17 cellular contexts compared by ENCODE assay signal in genomic region chr15:87579537-87579936, GRCh38.
DNase-seq lines count a peak whose midpoint lies in the region; ATAC-seq, FAIRE-seq and TF ChIP-seq lines count a peak whose summit lies in the region.
"Had no signal": no experiment of that assay in that cellular context is flagged by ENCODE, and none has a peak within 500 bp of the region (broad histone marks: within the 10 kb centered on the region; RNA-seq: fewer than 3 reads in every experiment).

No MANE protein-coding gene starts in this region.

- no peaks in the 10 kb centered on the region for H3K27me3 ChIP-seq in PC-3 (ENCODE audit: low read length)
- no peaks in the 10 kb centered on the region for H3K27me3 ChIP-seq in bronchial epithelial cell (ENCODE audit: control insufficient read depth, insufficient read depth, low read length)
- H3K27me3 ChIP-seq in naive thymus-derived CD4-positive, alpha-beta T cell (ENCODE audit: control insufficient read depth in 2 of 2, insufficient read depth in 2 of 2, low read length in 2 of 2): no peaks in the 10 kb centered on the region

- H3K9me2 ChIP-seq in PC-3 (replicated peaks; ENCODE audit: low read length): no peaks in the 10 kb centered on the region

- H4K20me1 ChIP-seq in PC-3 (ENCODE audit: low read length): no peaks in the 10 kb centered on the region

- peak overlapping the region; percentile 40; the same call in 1 of the 2 replicates for H3K4me2 ChIP-seq in PC-3 (ENCODE audit: low read length)

- H3K9me3 ChIP-seq in PC-3 (ENCODE audit: low read length): no peaks in the 10 kb centered on the region
- no peaks in the 10 kb centered on the region for H3K9me3 ChIP-seq in naive thymus-derived CD4-positive, alpha-beta T cell (ENCODE audit: control insufficient read depth in 2 of 3, low read length in 3 of 3)

- no peak for FAIRE-seq in bronchial epithelial cell (lab: Jason Lieb, UNC)
- FAIRE-seq: GM12878, GM19239 had no signal

- no peak overlapping the region for H3K4me3 ChIP-seq in AG10803 (ENCODE audit: low read length)
- H3K4me3 ChIP-seq in PC-3 (ENCODE audit: low read length): no peak overlapping the region
- H3K4me3 ChIP-seq in bronchial epithelial cell (ENCODE audit: low read depth, low read length): no peak overlapping the region
- H3K4me3 ChIP-seq in naive thymus-derived CD4-positive, alpha-beta T cell (ENCODE audit: low read length): no peak overlapping the region
- H3K4me3 ChIP-seq: GM12878, GM23248, HAP-1 had no signal

- ATAC-seq in PC-3: no peak
- no peak for ATAC-seq in naive thymus-derived CD4-positive, alpha-beta T cell
- no peak for ATAC-seq in GM18520 (IDR thresholded peaks at IDR 0.05; ENCODE audit: unreplicated experiment)
- no peak for ATAC-seq in left lobe of liver
- ATAC-seq: GM12878 had no signal

- no peak overlapping the region for H3K4me3 Mint-ChIP-seq in naive thymus-derived CD4-positive, alpha-beta T cell
- H3K4me3 Mint-ChIP-seq: CD4-positive, alpha-beta T cell had no signal

- H3K4me1 ChIP-seq in PC-3 (ENCODE audit: insufficient read depth, low read length): peaks cover 18% of the 10 kb centered on the region
- no peaks in the 10 kb centered on the region for H3K4me1 ChIP-seq in naive thymus-derived CD4-positive, alpha-beta T cell (ENCODE audit: control insufficient read depth in 2 of 2, insufficient read depth in 2 of 2, low read length in 2 of 2)
- H3K4me1 ChIP-seq: HAP-1 had no signal

- peaks cover 0 to 2% (median 0%) of the 10 kb centered on the region in 11 donors for H3K9me3 Mint-ChIP-seq in naive thymus-derived CD4-positive, alpha-beta T cell
- H3K9me3 Mint-ChIP-seq: CD4-positive, alpha-beta T cell had no signal

- no peaks in the 10 kb centered on the region for H3K79me2 ChIP-seq in PC-3 (ENCODE audit: low read length)

- H3K36me3 Mint-ChIP-seq in naive thymus-derived CD4-positive, alpha-beta T cell: no peaks in the 10 kb centered on the region

- intact Hi-C loops in PC-3 (cut with micrococcal nuclease): no loop called here
- intact Hi-C loops in naive thymus-derived CD4-positive, alpha-beta T cell (cut with micrococcal nuclease): no loop called here

- CTCF ChIA-PET in PC-3 (lab: Charles Lee): no interaction called here
- CTCF ChIA-PET in naive thymus-derived CD4-positive, alpha-beta T cell (lab: Charles Lee): no interaction called here

- H3K36me3 ChIP-seq in PC-3 (ENCODE audit: low read depth, low read length) (no peaks in the 10 kb centered on the region), bronchial epithelial cell (ENCODE audit: control insufficient read depth, insufficient read depth, low read length) (no peaks in the 10 kb centered on the region)
- H3K36me3 ChIP-seq in naive thymus-derived CD4-positive, alpha-beta T cell (ENCODE audit: control insufficient read depth in 2 of 3, insufficient read depth in 3 of 3, low read length in 3 of 3): no peaks in the 10 kb centered on the region
- H3K36me3 ChIP-seq: HAP-1 had no signal

- peaks cover 0 to 6% (median 0%) of the 10 kb centered on the region in 5 donors for H3K27me3 Mint-ChIP-seq in naive thymus-derived CD4-positive, alpha-beta T cell
- H3K27me3 Mint-ChIP-seq: CD4-positive, alpha-beta T cell had no signal

- H3K27ac Mint-ChIP-seq in naive thymus-derived CD4-positive, alpha-beta T cell: no peak overlapping the region
- H3K27ac Mint-ChIP-seq: CD4-positive, alpha-beta T cell had no signal

- POLR2A ChIA-PET in PC-3 (lab: Charles Lee; ENCODE audit: unreplicated experiment): no interaction called here
- POLR2A ChIA-PET in naive thymus-derived CD4-positive, alpha-beta T cell (lab: Charles Lee): no interaction called here

- H2AFZ ChIP-seq in PC-3 (ENCODE audit: low read length): no peak overlapping the region
- H2AFZ ChIP-seq: GM23248 had no signal

- H3K27ac ChIP-seq in PC-3 (ENCODE audit: low read length): peak overlapping the region; percentile 79
- H3K27ac ChIP-seq in naive thymus-derived CD4-positive, alpha-beta T cell (ENCODE audit: low read depth, low read length): no peak overlapping the region
- H3K27ac ChIP-seq: C4-2B, GM23248 had no signal

- TF ChIP-seq CTCF in AG10803 (conservative IDR thresholded peaks at IDR 0.05; ENCODE audit: low read length) (no peak), PC-3 (conservative IDR thresholded peaks at IDR 0.05; ENCODE audit: low read depth, low read length) (no peak), bronchial epithelial cell (IDR thresholded peaks at IDR 0.05; ENCODE audit: insufficient read depth, low read length, severe bottlenecking) (no peak)

- BruUV-seq in PC-3 (replicated peaks; lab: Mats Ljungman, UMichigan): no TSS peak

- peak; percentile 27 for DNase-seq in AG10803 (ENCODE audit: low read depth)
- DNase-seq in PC-3: peak; percentile 43
- DNase-seq in bronchial epithelial cell (ENCODE audit: low read depth): peak; percentile 1
- peak; percentile 11 for DNase-seq in fibroblast of peridontal ligament (ENCODE audit: extremely low read depth)
- no peak for DNase-seq in naive thymus-derived CD4-positive, alpha-beta T cell
- no peak for DNase-seq in left lobe of liver (ENCODE audit: low spot score)
- no peak for DNase-seq in SIG-M5 (lab: John Stamatoyannopoulos, UW)
- DNase-seq: AML-193; CD4-positive, alpha-beta T cell; DMS153; DMS79; GM23248 had no signal

- H3K9ac ChIP-seq in PC-3 (ENCODE audit: low read length): no peak overlapping the region; the same call in 1 of the 2 replicates
- H3K9ac ChIP-seq: GM23248 had no signal

- H3K4me1 Mint-ChIP-seq in naive thymus-derived CD4-positive, alpha-beta T cell: no peaks in the 10 kb centered on the region

- no peaks in the 10 kb centered on the region for H3F3A ChIP-seq in PC-3 (ENCODE audit: low read length, unreplicated experiment)

Comparison
In these comparisons a context has a peak if more than half of its experiments do, and no peak if none do; other contexts are left out.
1. DNase-seq: peak in AG10803 (single experiment), PC-3 (single experiment), bronchial epithelial cell (single experiment) and fibroblast of peridontal ligament (single experiment); none in naive thymus-derived CD4-positive, alpha-beta T cell (0 of 9), left lobe of liver (single experiment) and SIG-M5 (single experiment).